In genomic region chr13:27016871-27017270, GRCh38 we compare ENCODE assay signal across 18 cellular contexts.
A peak's percentile ranks its signal among the peaks of the same experiment; 100 is the strongest.
DNase-seq lines count a peak whose midpoint lies in the region; ATAC-seq, FAIRE-seq and TF ChIP-seq lines count a peak whose summit lies in the region.
"Had no signal": no experiment of that assay in that cellular context is flagged by ENCODE, and none has a peak within 500 bp of the region (broad histone marks: within the 10 kb centered on the region; RNA-seq: fewer than 3 reads in every experiment).

No MANE protein-coding gene starts in this region.

- no peaks in the 10 kb centered on the region for H3K36me3 Mint-ChIP-seq in endodermal cell (ENCODE audit: low read depth)
- H3K36me3 Mint-ChIP-seq: CD14-positive monocyte had no signal

- H2BK15ac ChIP-seq in IMR-90 (ENCODE audit: low read depth, low read length): no peak overlapping the region

- TF ChIP-seq CTCF in IMR-90 (conservative IDR thresholded peaks at IDR 0.05; ENCODE audit: low read depth, low read length): no peak
- TF ChIP-seq CTCF in endodermal cell (conservative IDR thresholded peaks at IDR 0.05): no peak

- no peak for TF ChIP-seq RAD21 in IMR-90 (IDR thresholded peaks at IDR 0.05; ENCODE audit: low read length)

- H3K4me2 ChIP-seq in IMR-90 (ENCODE audit: low read depth, low read length): no peak overlapping the region

- H2AK9ac ChIP-seq in IMR-90 (replicated peaks; ENCODE audit: low read depth, low read length, poor library complexity): no peak overlapping the region

- H2BK20ac ChIP-seq in IMR-90 (ENCODE audit: low read depth, low read length): no peak overlapping the region

- H3K27me3 Mint-ChIP-seq in endodermal cell (ENCODE audit: insufficient read depth): no peaks in the 10 kb centered on the region

- H3K9ac ChIP-seq in IMR-90 (ENCODE audit: low read depth, low read length) (no peak overlapping the region), endodermal cell (ENCODE audit: extremely low read depth, low read length, poor library complexity, severe bottlenecking) (no peak overlapping the region)

- intact Hi-C loops in IMR-90 (cut with micrococcal nuclease): no loop called here

- DNase-seq in IMR-90 (no peak), NCI-H524 treated with DMSO at 0.1 percent for 48 hours (lab: John Stamatoyannopoulos, UW) (peak; percentile 90), endodermal cell (peak; percentile 17), small intestine (peak; percentile 79), NCI-H1417 (lab: John Stamatoyannopoulos, UW) (no peak)
- DNase-seq in central memory CD4-positive, alpha-beta T cell: no peak
- DNase-seq: ACHN, AML-193, COR-L47, KBM-7, NCI-H1436 treated with DMSO at 0.1 percent for 48 hours, NCI-H2081 treated with DMSO at 0.1 percent for 48 hours, NCI-H226, PC-3 had no signal

- POLR2A ChIA-PET in IMR-90 (lab: Charles Lee; ENCODE audit: unreplicated experiment): no interaction called here

- no peaks in the 10 kb centered on the region; the same call in 1 of the 2 replicates for H3K9me1 ChIP-seq in IMR-90 (ENCODE audit: insufficient read depth, low read length)

- H3K14ac ChIP-seq in IMR-90 (replicated peaks; ENCODE audit: low read depth, low read length): no peak overlapping the region

- no TSS peak for BruUV-seq in IMR-90 (replicated peaks; lab: Mats Ljungman, UMichigan)

- peaks cover 4% of the 10 kb centered on the region for H3K4me1 Mint-ChIP-seq in endodermal cell
- H3K4me1 Mint-ChIP-seq: CD14-positive monocyte had no signal

- H4K8ac ChIP-seq in IMR-90 (ENCODE audit: low read depth in 2 of 2, low read length in 2 of 2): no peak overlapping the region

- H3K56ac ChIP-seq in IMR-90 (ENCODE audit: extremely low read depth, insufficient read depth, low read length): no peak overlapping the region

- H3K18ac ChIP-seq in IMR-90 (ENCODE audit: low read depth, low read length): no peak overlapping the region

- dilution Hi-C loops in IMR-90 (cut with HindIII; ENCODE audit: low sequenced_read_pairs, unreplicated experiment): no loop called here

- H3K79me1 ChIP-seq in IMR-90 (ENCODE audit: low read depth in 1 of 2, low read length in 2 of 2): no peaks in the 10 kb centered on the region

- H3K4me3 Mint-ChIP-seq in endodermal cell: no peak overlapping the region
- H3K4me3 Mint-ChIP-seq: CD14-positive monocyte had no signal

- TF ChIP-seq POLR2A in IMR-90 (IDR thresholded peaks at IDR 0.05; ENCODE audit: low read depth, low read length): no peak

- CTCF ChIA-PET in IMR-90 (lab: Yijun Ruan, JAX): no interaction called here

- H3K9me3 ChIP-seq in IMR-90 (ENCODE audit: control insufficient read depth, insufficient read depth, low read length) (no peaks in the 10 kb centered on the region), endodermal cell (ENCODE audit: control insufficient read depth, low read length) (no peaks in the 10 kb centered on the region), small intestine (ENCODE audit: control insufficient read depth, low read depth) (no peaks in the 10 kb centered on the region)
- H3K9me3 ChIP-seq: SJSA1 had no signal

- no peak overlapping the region for H3K23ac ChIP-seq in IMR-90 (ENCODE audit: low read depth, low read length)

- WGBS in IMR-90 (ENCODE audit: extremely low coverage in 2 of 2, insufficient read length in 1 of 2), 2 experiments: no CpG with 5 or more reads among the region's 4 CpGs
- 91 to 94% methylated on average over 2 to 4 of the region's 4 CpGs for WGBS in endodermal cell (ENCODE audit: insufficient coverage in 1 of 2, insufficient read length in 1 of 2), 2 experiments
- WGBS in small intestine, 3 donors: 18 to 67% (median 46%) methylated on average over 4 of the region's 4 CpGs

- H4K20me1 ChIP-seq in IMR-90 (ENCODE audit: insufficient read depth, low read length): no peaks in the 10 kb centered on the region

- H3K27ac ChIP-seq in IMR-90 (ENCODE audit: insufficient read depth, low read length) (no peak overlapping the region), endodermal cell (ENCODE audit: low read depth, low read length) (no peak overlapping the region), small intestine (ENCODE audit: low read depth in 1 of 2, low read length in 1 of 2) (no peak overlapping the region)
- H3K27ac ChIP-seq: SJSA1 had no signal

- H2BK5ac ChIP-seq in IMR-90 (ENCODE audit: low read depth, low read length, poor library complexity, severe bottlenecking): no peak overlapping the region

- ATAC-seq in IMR-90 (ENCODE audit: low read depth) (no peak; the same call in 1 of the 2 replicates), HG02610 (IDR thresholded peaks at IDR 0.05; ENCODE audit: unreplicated experiment) (no peak)
- ATAC-seq: HCT116, PC-3 had no signal

- no peak for FAIRE-seq in small intestine (lab: Jason Lieb, UNC)

- H3K36me3 ChIP-seq in IMR-90 (ENCODE audit: control insufficient read depth, insufficient read depth, low read length) (no peaks in the 10 kb centered on the region), endodermal cell (ENCODE audit: control insufficient read depth, insufficient read depth, low read length) (no peaks in the 10 kb centered on the region), small intestine (ENCODE audit: control insufficient read depth in 2 of 2, insufficient read depth in 2 of 2, low read length in 2 of 2) (no peaks in the 10 kb centered on the region)
- H3K36me3 ChIP-seq: SJSA1 had no signal

- no peak overlapping the region for H3K27ac Mint-ChIP-seq in endodermal cell
- H3K27ac Mint-ChIP-seq: CD14-positive monocyte had no signal

- H3K4ac ChIP-seq in IMR-90 (ENCODE audit: low read depth, low read length): no peak overlapping the region

- in situ Hi-C loops in IMR-90 (cut with MboI; ENCODE audit: low sequenced_read_pairs): no loop called here

- H3K27me3 ChIP-seq in IMR-90 (ENCODE audit: control insufficient read depth, insufficient read depth, low read length) (no peaks in the 10 kb centered on the region), endodermal cell (ENCODE audit: control insufficient read depth, insufficient read depth, low read length, poor library complexity, severe bottlenecking) (peaks cover 31% of the 10 kb centered on the region), small intestine (ENCODE audit: control insufficient read depth in 2 of 2, insufficient read depth in 2 of 2, low read length in 2 of 2) (no peaks in the 10 kb centered on the region)
- H3K27me3 ChIP-seq: SJSA1 had no signal

- H3K4me1 ChIP-seq in IMR-90 (ENCODE audit: control insufficient read depth, insufficient read depth, low read length) (peaks cover 12% of the 10 kb centered on the region), endodermal cell (ENCODE audit: control insufficient read depth, insufficient read depth, low read length) (no peaks in the 10 kb centered on the region), small intestine (ENCODE audit: control insufficient read depth in 2 of 2, insufficient read depth in 1 of 2, low read depth in 1 of 2, low read length in 1 of 2) (peaks cover 0 to 6% of the 10 kb centered on the region in 2 donors)
- H3K4me1 ChIP-seq: SJSA1 had no signal

- H2BK120ac ChIP-seq in IMR-90 (ENCODE audit: low read depth, low read length): no peak overlapping the region

- H4K5ac ChIP-seq in IMR-90 (ENCODE audit: low read depth, low read length): no peak overlapping the region

- peak overlapping the region; percentile 23; the same call in 1 of the 2 replicates for H2AK5ac ChIP-seq in IMR-90 (ENCODE audit: low read depth, low read length)

- H3K4me3 ChIP-seq in IMR-90 (ENCODE audit: insufficient read depth, low read depth, low read length) (no peak overlapping the region), endodermal cell (ENCODE audit: low read length) (no peak overlapping the region), small intestine (ENCODE audit: low read depth in 1 of 2, low read length in 2 of 2) (no peak overlapping the region)
- H3K4me3 ChIP-seq: SJSA1 had no signal

- peaks cover 6% of the 10 kb centered on the region for H3K9me3 Mint-ChIP-seq in endodermal cell
- H3K9me3 Mint-ChIP-seq: CD14-positive monocyte had no signal

- no peak overlapping the region for H2AFZ ChIP-seq in IMR-90 (replicated peaks; ENCODE audit: low read length, poor library complexity)

- H4K91ac ChIP-seq in IMR-90 (ENCODE audit: insufficient read depth, low read depth, low read length): no peak overlapping the region

TF ChIP-seq in IMR-90, 13 proteins besides CTCF, POLR2A, EP300 and RAD21:
- TF ChIP-seq MXI1 (IDR thresholded peaks at IDR 0.05; ENCODE audit: borderline replicate concordance, low read depth, low read length): no peak
- TF ChIP-seq FOS (IDR thresholded peaks at IDR 0.05; ENCODE audit: low read depth, low read length): no peak
- TF ChIP-seq CEBPB (IDR thresholded peaks at IDR 0.05; ENCODE audit: low read depth, low read length): no peak
- TF ChIP-seq, protein P1, sequence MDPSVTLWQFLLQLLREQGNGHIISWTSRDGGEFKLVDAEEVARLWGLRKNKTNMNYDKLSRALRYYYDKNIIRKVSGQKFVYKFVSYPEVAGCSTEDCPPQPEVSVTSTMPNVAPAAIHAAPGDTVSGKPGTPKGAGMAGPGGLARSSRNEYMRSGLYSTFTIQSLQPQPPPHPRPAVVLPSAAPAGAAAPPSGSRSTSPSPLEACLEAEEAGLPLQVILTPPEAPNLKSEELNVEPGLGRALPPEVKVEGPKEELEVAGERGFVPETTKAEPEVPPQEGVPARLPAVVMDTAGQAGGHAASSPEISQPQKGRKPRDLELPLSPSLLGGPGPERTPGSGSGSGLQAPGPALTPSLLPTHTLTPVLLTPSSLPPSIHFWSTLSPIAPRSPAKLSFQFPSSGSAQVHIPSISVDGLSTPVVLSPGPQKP (IDR thresholded peaks at IDR 0.05; ENCODE audit: borderline replicate concordance, low read depth, low read length): no peak
- no peak for TF ChIP-seq CHD1 (IDR thresholded peaks at IDR 0.05; ENCODE audit: low read depth, low read length)
- TF ChIP-seq, protein P2, sequence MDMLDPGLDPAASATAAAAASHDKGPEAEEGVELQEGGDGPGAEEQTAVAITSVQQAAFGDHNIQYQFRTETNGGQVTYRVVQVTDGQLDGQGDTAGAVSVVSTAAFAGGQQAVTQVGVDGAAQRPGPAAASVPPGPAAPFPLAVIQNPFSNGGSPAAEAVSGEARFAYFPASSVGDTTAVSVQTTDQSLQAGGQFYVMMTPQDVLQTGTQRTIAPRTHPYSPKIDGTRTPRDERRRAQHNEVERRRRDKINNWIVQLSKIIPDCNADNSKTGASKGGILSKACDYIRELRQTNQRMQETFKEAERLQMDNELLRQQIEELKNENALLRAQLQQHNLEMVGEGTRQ (IDR thresholded peaks at IDR 0.05; ENCODE audit: low read depth, low read length): no peak
- no peak for TF ChIP-seq SMC3 (IDR thresholded peaks at IDR 0.05; ENCODE audit: low read depth, low read length)
- no peak for TF ChIP-seq RCOR1 (IDR thresholded peaks at IDR 0.05; ENCODE audit: insufficient replicate concordance, low read length)
- TF ChIP-seq RFX5 (IDR thresholded peaks at IDR 0.05; ENCODE audit: low read depth, low read length): no peak
- no peak for TF ChIP-seq BHLHE40 (IDR thresholded peaks at IDR 0.05; ENCODE audit: low read depth, low read length)

Comparison
In these comparisons a context has a peak if more than half of its experiments do, and no peak if none do; other contexts are left out.
1. DNase-seq: peak in NCI-H524 treated with DMSO at 0.1 percent for 48 hours (single experiment), endodermal cell (single experiment) and small intestine (single experiment); none in IMR-90 (single experiment), central memory CD4-positive, alpha-beta T cell (single experiment) and NCI-H1417 (0 of 3).